In genomic region chr3:153260681-153261080, GRCh38 we compare ENCODE assay signal across 1 cellular context.
TF ChIP-seq lines count a peak whose summit lies in the region.

No MANE protein-coding gene starts in this region.

TF ChIP-seq in HepG2, 621 proteins besides CTCF, POLR2A, EP300 and RAD21 (continued from another document):
- TF ChIP-seq AHDC1 (CRISPR knock-in tag; IDR thresholded peaks at IDR 0.05; ENCODE audit: borderline replicate concordance), result peak; percentile 27; the same call in 1 of the 2 replicates
- TF ChIP-seq FOXP1 (IDR thresholded peaks at IDR 0.05), result no peak
- TF ChIP-seq FOXP1 (CRISPR knock-in tag; IDR thresholded peaks at IDR 0.05), result peak; percentile 17; the same call in 1 of the 2 replicates
- TF ChIP-seq TCF7 (IDR thresholded peaks at IDR 0.05; ENCODE audit: low read depth), result no peak
- peak; percentile 47; the same call in 1 of the 2 replicates for TF ChIP-seq PAXIP1 (CRISPR knock-in tag; conservative IDR thresholded peaks at IDR 0.05)
- TF ChIP-seq ZMYM4 (CRISPR knock-in tag; IDR thresholded peaks at IDR 0.05), result no peak
- no peak for TF ChIP-seq TCF7L2 (IDR thresholded peaks at IDR 0.05; ENCODE audit: low read depth, low read length)
- TF ChIP-seq DNMT3B (CRISPR knock-in tag; conservative IDR thresholded peaks at IDR 0.05), result no peak
- peak; percentile 46; the same call in 1 of the 2 replicates for TF ChIP-seq ARID3A (IDR thresholded peaks at IDR 0.05; ENCODE audit: low read depth, low read length)
- TF ChIP-seq ZFP1 (CRISPR knock-in tag; IDR thresholded peaks at IDR 0.05), result no peak
- TF ChIP-seq ZNF234 (CRISPR knock-in tag; conservative IDR thresholded peaks at IDR 0.05), result no peak
- peak; percentile 73 for TF ChIP-seq RARA (CRISPR knock-in tag; IDR thresholded peaks at IDR 0.05)
- no peak for TF ChIP-seq FOXA1 (IDR thresholded peaks at IDR 0.05)
- TF ChIP-seq FOXA1 (CRISPR knock-in tag; IDR thresholded peaks at IDR 0.05), result 0 out of 2 replicates have a peak, but pooled peaks have one; percentile 6
- TF ChIP-seq NCOA2 (CRISPR knock-in tag; IDR thresholded peaks at IDR 0.05), result peak; percentile 20; the same call in 1 of the 2 replicates
- no peak for TF ChIP-seq XRCC5 (optimal IDR thresholded peaks at IDR 0.05; ENCODE audit: low read length)
- TF ChIP-seq ZNF224 (CRISPR knock-in tag; IDR thresholded peaks at IDR 0.05), result no peak
- peak; percentile 58 for TF ChIP-seq ARID5B (CRISPR knock-in tag; IDR thresholded peaks at IDR 0.05)
- TF ChIP-seq TEAD3 (CRISPR knock-in tag; optimal IDR thresholded peaks at IDR 0.05; ENCODE audit: borderline replicate concordance), result peak; percentile 62
- TF ChIP-seq FOXA3 (CRISPR knock-in tag; IDR thresholded peaks at IDR 0.05), result peak; percentile 14; the same call in 1 of the 2 replicates
- TF ChIP-seq SOX13 (IDR thresholded peaks at IDR 0.05), result no peak
- peak in 1 of 2 experiments; percentile 21; a peak in 1 of 4 replicates for TF ChIP-seq SOX13 (CRISPR knock-in tag; conservative IDR thresholded peaks at IDR 0.05 in 1 of 2, IDR thresholded peaks at IDR 0.05 in 1 of 2)
- no peak for TF ChIP-seq MIXL1 (CRISPR knock-in tag; IDR thresholded peaks at IDR 0.05)
- TF ChIP-seq MTF2 (CRISPR knock-in tag; IDR thresholded peaks at IDR 0.05; ENCODE audit: borderline replicate concordance), result no peak
- no peak for TF ChIP-seq ETS1 (CRISPR knock-in tag; IDR thresholded peaks at IDR 0.05)
- TF ChIP-seq NR2F2 (IDR thresholded peaks at IDR 0.05; ENCODE audit: borderline replicate concordance, low read depth), result 0 out of 2 replicates have a peak, but pooled peaks have one; percentile 29
- no peak for TF ChIP-seq NR2F6 (IDR thresholded peaks at IDR 0.05)
- TF ChIP-seq NR2F6 (CRISPR knock-in tag; IDR thresholded peaks at IDR 0.05), result 0 out of 2 replicates have a peak, but pooled peaks have one; percentile 10
- no peak for TF ChIP-seq ZBTB37 (CRISPR knock-in tag; IDR thresholded peaks at IDR 0.05)
- TF ChIP-seq BCL6 (CRISPR knock-in tag; IDR thresholded peaks at IDR 0.05), result peak; percentile 24; the same call in 1 of the 2 replicates
- TF ChIP-seq NFRKB (IDR thresholded peaks at IDR 0.05), result no peak
- no peak for TF ChIP-seq FOXJ3 (CRISPR knock-in tag; IDR thresholded peaks at IDR 0.05; ENCODE audit: borderline replicate concordance)
- no peak for TF ChIP-seq ZNF430 (CRISPR knock-in tag; IDR thresholded peaks at IDR 0.05)
- no peak for TF ChIP-seq HOXA5 (CRISPR knock-in tag; IDR thresholded peaks at IDR 0.05)
- TF ChIP-seq ZNF232 (CRISPR knock-in tag; IDR thresholded peaks at IDR 0.05; ENCODE audit: borderline replicate concordance), result no peak
- 0 out of 4 replicates have a peak, but pooled peaks of 1 of the 2 experiments have one; percentile 22 for TF ChIP-seq NR2F1 (CRISPR knock-in tag; IDR thresholded peaks at IDR 0.05)
- TF ChIP-seq ZNF468 (CRISPR knock-in tag; IDR thresholded peaks at IDR 0.05), result no peak
